ENCODE assay signal across 8 cellular contexts in the genomic region with DNA sequence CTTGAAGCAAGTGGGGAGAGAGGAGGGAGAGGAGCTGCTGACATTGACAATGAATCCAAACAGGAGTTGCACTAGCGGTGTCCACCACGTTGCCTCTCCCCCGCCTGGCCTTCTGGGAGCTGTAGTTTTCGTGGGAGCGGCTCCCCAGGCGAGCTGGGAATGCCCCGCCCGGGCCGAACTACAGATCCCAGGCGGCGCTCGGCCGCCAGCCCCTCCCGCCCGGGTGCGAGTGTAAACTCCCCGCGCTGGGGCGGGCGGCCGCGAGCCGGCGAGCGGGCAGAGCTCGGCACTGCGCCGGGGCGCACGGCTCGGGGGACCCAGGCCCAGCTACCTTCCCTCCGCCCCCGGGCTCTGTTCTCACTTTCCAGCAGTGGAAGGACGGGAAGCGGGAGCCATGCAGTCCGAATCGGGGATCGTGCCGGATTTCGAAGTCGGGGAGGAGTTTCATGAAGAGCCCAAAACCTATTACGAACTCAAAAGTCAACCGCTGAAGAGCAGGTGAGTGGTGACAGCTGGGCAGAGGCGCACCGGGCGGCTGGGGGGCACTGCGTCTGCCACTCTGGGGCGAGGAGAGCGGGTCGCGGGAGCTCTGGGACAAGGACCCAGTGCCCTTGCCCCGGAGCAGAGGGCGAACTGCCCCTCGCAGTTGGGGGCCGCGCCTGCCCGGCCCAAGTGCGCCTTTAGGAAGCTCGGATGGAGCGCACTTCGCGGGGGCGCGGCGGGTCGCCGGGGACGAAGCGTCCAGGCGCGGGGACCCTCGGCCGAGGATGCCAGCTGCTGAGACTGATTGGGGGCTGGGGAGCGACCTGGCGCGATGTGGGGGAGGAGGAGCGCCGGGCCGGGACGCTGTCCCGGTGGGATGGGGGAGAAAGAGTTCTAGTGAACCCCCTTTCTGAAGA. TPM values are rescaled to one million over a fixed set of nuclear protein-coding genes. Genes with fewer than 3 reads are reported as not detected.
DNase-seq lines count a peak whose midpoint lies in the region; ATAC-seq, FAIRE-seq and TF ChIP-seq lines count a peak whose summit lies in the region.

A gene with protein sequence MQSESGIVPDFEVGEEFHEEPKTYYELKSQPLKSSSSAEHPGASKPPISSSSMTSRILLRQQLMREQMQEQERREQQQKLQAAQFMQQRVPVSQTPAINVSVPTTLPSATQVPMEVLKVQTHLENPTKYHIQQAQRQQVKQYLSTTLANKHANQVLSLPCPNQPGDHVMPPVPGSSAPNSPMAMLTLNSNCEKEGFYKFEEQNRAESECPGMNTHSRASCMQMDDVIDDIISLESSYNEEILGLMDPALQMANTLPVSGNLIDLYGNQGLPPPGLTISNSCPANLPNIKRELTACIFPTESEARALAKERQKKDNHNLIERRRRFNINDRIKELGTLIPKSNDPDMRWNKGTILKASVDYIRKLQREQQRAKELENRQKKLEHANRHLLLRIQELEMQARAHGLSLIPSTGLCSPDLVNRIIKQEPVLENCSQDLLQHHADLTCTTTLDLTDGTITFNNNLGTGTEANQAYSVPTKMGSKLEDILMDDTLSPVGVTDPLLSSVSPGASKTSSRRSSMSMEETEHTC (plus strand): TSS at position 261 of the 899 bp plus-strand sequence. CDS start 134 bp downstream, at position 395.

- no peak for TF ChIP-seq CTCF in HL-60 (IDR thresholded peaks at IDR 0.05; ENCODE audit: insufficient read depth, low read length)
- TF ChIP-seq CTCF in astrocyte (IDR thresholded peaks at IDR 0.05; ENCODE audit: insufficient read depth, low read depth, low read length): no peak
- no peak for TF ChIP-seq CTCF in right atrium auricular region (IDR thresholded peaks at IDR 0.05)

- no peaks in the 10 kb centered on the region for H3K9me3 Mint-ChIP-seq in astrocyte (ENCODE audit: unreplicated experiment)

- H3K27ac ChIP-seq in HL-60 (replicated peaks): peak within 1 kb of the TSS; percentile 40
- no peak within 1 kb of the TSS for H3K27ac ChIP-seq in astrocyte (ENCODE audit: low read depth, low read length)
- H3K27ac ChIP-seq in right atrium auricular region: peak within 1 kb of the TSS; percentile 90 to 95
- H3K27ac ChIP-seq in Karpas-422 (ENCODE audit: low read length): no peak within 1 kb of the TSS

- no peaks in the 10 kb centered on the region for H3K79me2 ChIP-seq in astrocyte (ENCODE audit: insufficient read depth, low read length)
- H3K79me2 ChIP-seq in Karpas-422 (ENCODE audit: low read length): no peaks in the 10 kb centered on the region

- H3K9ac ChIP-seq in astrocyte (ENCODE audit: low read length) (peak within 1 kb of the TSS; percentile 78), Karpas-422 (ENCODE audit: low read length) (no peak within 1 kb of the TSS)

- ATAC-seq in GM21423 (IDR thresholded peaks at IDR 0.05; ENCODE audit: unreplicated experiment): peak; percentile 99

- H3K36me3 ChIP-seq in astrocyte (ENCODE audit: insufficient read depth, low read length) (no peaks in the 10 kb centered on the region), right atrium auricular region (no peaks in the 10 kb centered on the region), Karpas-422 (ENCODE audit: insufficient read depth, low read length) (no peaks in the 10 kb centered on the region)

- H3K27me3 ChIP-seq in HL-60 (ENCODE audit: insufficient read depth, poor library complexity, severe bottlenecking) (no peaks in the 10 kb centered on the region), astrocyte (ENCODE audit: insufficient read depth, low read length) (peaks cover 16% of the 10 kb centered on the region), right atrium auricular region (no peaks in the 10 kb centered on the region), Karpas-422 (ENCODE audit: low read length) (no peaks in the 10 kb centered on the region)

- peaks cover 5% of the 10 kb centered on the region for H3K27me3 Mint-ChIP-seq in astrocyte (ENCODE audit: low read depth, unreplicated experiment)

- H3K36me3 Mint-ChIP-seq in astrocyte (ENCODE audit: low read depth, unreplicated experiment): no peaks in the 10 kb centered on the region

- peak within 1 kb of the TSS; percentile 89 for H2AFZ ChIP-seq in astrocyte (ENCODE audit: low read depth, low read length)
- no peak within 1 kb of the TSS for H2AFZ ChIP-seq in Karpas-422 (ENCODE audit: low read length)

- H3K4me1 ChIP-seq in astrocyte (ENCODE audit: insufficient read depth, low read length) (peaks cover 5% of the 10 kb centered on the region), right atrium auricular region (peaks cover 0 to 44% of the 10 kb centered on the region in 2 donors), Karpas-422 (ENCODE audit: low read length) (no peaks in the 10 kb centered on the region)

- H4K20me1 ChIP-seq in astrocyte (ENCODE audit: insufficient read depth, low read length) (no peaks in the 10 kb centered on the region), Karpas-422 (ENCODE audit: insufficient read depth, low read depth, low read length) (no peaks in the 10 kb centered on the region)

- no peak for FAIRE-seq in astrocyte (lab: Jason Lieb, UNC)

- H3K4me3 ChIP-seq in HL-60 (replicated peaks; ENCODE audit: insufficient read depth, low read length) (peak within 1 kb of the TSS; percentile 84), astrocyte (ENCODE audit: insufficient read depth, low read depth, low read length) (peak within 1 kb of the TSS; percentile 80), right atrium auricular region (peak within 1 kb of the TSS; percentile 86 to 94), Karpas-422 (ENCODE audit: low read length) (no peak within 1 kb of the TSS)

- DNase-seq in Daoy (ENCODE audit: low read depth) (peak; percentile 92), HL-60 (ENCODE audit: low read depth in 1 of 2, low spot score in 1 of 2) (peak; percentile 62 to 92), NOMO-1 (lab: John Stamatoyannopoulos, UW; ENCODE audit: unreplicated experiment in 2 of 2) (peak; percentile 93 to 94), astrocyte (ENCODE audit: low read depth) (peak; percentile 77), right atrium auricular region (ENCODE audit: low spot score) (peak; percentile 93), pons (ENCODE audit: low spot score) (peak; percentile 97), Karpas-422 (no peak)

- H3K9me3 ChIP-seq in astrocyte (ENCODE audit: insufficient read depth, low read depth, low read length) (no peaks in the 10 kb centered on the region), right atrium auricular region (no peaks in the 10 kb centered on the region), Karpas-422 (ENCODE audit: low read length) (no peaks in the 10 kb centered on the region)

- peaks cover 22% of the 10 kb centered on the region for H3K4me1 Mint-ChIP-seq in astrocyte (ENCODE audit: low read depth, unreplicated experiment)

- H3K4me2 ChIP-seq in astrocyte (ENCODE audit: low read length): peak within 1 kb of the TSS; percentile 86
- no peak within 1 kb of the TSS for H3K4me2 ChIP-seq in Karpas-422 (ENCODE audit: low read depth, low read length, poor library complexity, severe bottlenecking)

- H3K27ac Mint-ChIP-seq in astrocyte (ENCODE audit: unreplicated experiment): peak within 1 kb of the TSS; percentile 83

- no peaks in the 10 kb centered on the region for H3K9me2 ChIP-seq in Karpas-422 (replicated peaks; ENCODE audit: insufficient read depth, low read length)

- H3K4me3 Mint-ChIP-seq in astrocyte (ENCODE audit: unreplicated experiment): peak within 1 kb of the TSS; percentile 95

RNA-seq across cellular contexts. Expression of the gene that starts here (rescaled TPM):
- 3.6 and 11.4 TPM in 2 replicates for total RNA-seq in Daoy (2014; rRNA removed; shearing (Covaris generic))
- 6.0 and 6.2 TPM in 2 replicates for total RNA-seq in astrocyte
- 10 to 100 TPM; 47.6 to 68.6 TPM for total RNA-seq in right atrium auricular region
- total RNA-seq in Karpas-422 (2014; rRNA removed; shearing (Covaris generic); ENCODE audit: low replicate concordance): not detected in 2 replicates

Comparison
In these comparisons a context has a peak if more than half of its experiments do, and no peak if none do; other contexts are left out.
1. H3K27ac ChIP-seq: peak in HL-60 (single experiment) and right atrium auricular region (2 of 2); none in astrocyte (single experiment) and Karpas-422 (single experiment).